In genomic region chr16:7482596-7483290, GRCh38 we compare ENCODE assay signal across 24 cellular contexts.
"Had no signal": no experiment of that assay in that cellular context is flagged by ENCODE, and none has a peak within 500 bp of the region (broad histone marks: within the 10 kb centered on the region; RNA-seq: fewer than 3 reads in every experiment).

No MANE protein-coding gene starts in this region.

- H3K4me3 ChIP-seq: PC-9, SJCRH30, SK-N-MC had no signal

- H3K27me3 ChIP-seq: SJCRH30 had no signal

- H3K4me1 ChIP-seq: SJCRH30 had no signal

- DNase-seq: Karpas-422, MM.1S, MV-4-11, NCI-H1092, NCI-H1105, NCI-H1417 treated with DMSO at 0.1 percent for 48 hours, NCI-H1436 treated with DMSO at 0.1 percent for 48 hours, NCI-H1694 treated with DMSO at 0.1 percent for 48 hours, NCI-H187 treated with DMSO at 0.1 percent for 48 hours, NCI-H2029, NCI-H2171 treated with DMSO at 0.1 percent for 48 hours, NCI-H2227 treated with DMSO at 0.1 percent for 48 hours, NCI-H345, NCI-H446, NCI-H510A treated with DMSO at 0.1 percent for 48 hours, NCI-H524 treated with DMSO at 0.1 percent for 48 hours, NCI-H526 treated with DMSO at 0.1 percent for 48 hours, NCI-H774, PC-9, SHP77, SIG-M5, SJCRH30 had no signal

- H3K36me3 ChIP-seq: SJCRH30 had no signal

- H3K4me2 ChIP-seq: PC-9 had no signal

- H3K27ac ChIP-seq: PC-9, RWPE1, SJCRH30, SK-N-MC had no signal
